ENCODE assay signal across 13 cellular contexts in the genomic region with DNA sequence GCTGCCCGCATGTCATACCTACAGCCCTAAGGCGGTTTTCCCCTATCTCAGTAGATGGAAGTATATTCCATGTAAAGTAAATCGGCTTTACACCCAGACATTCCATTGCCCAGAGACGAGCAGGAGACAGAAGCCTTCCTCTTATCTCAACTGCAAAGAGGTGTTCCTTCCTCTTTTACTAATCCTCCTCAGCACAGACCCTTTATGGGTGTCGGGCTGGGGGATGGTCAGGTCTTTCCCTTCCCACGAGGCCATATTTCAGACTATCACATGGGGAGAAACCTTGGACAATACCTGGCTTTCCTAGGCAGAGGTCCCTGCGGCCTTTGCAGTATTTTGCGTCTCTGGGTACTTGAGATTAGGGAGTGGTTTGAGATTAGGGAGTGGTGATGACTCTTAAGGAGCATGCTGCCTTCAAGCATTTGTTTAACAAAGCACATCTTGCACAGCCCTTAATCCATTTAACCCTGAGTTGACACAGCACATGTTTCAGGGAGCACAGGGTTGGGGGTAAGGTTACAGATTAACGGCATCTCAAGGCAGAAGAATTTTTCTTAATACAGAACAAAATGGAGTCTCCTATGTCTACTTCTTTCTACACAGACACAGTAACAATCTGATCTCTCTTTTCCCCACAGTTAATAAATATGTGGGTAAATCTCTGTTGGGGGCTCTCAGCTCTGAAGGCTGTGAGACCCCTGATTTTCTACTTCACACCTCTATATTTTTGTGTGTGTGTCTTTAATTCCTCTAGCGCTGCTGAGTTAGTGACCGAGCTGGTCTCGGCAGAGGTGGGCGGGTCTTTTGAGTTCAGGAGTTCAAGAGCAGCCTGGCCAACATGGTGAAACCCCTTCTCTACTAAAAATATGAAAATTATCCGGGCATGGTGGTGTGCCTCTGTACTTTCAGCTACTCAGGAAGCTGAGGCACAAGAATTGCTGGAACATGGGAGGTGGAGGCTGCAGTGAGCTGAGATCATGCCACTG. TPM values are rescaled to one million over a fixed set of nuclear protein-coding genes. Genes with fewer than 3 reads are reported as not detected.
"Had no signal": no experiment of that assay in that cellular context is flagged by ENCODE, and none has a peak within 500 bp of the region (broad histone marks: within the 10 kb centered on the region; RNA-seq: fewer than 3 reads in every experiment).

No MANE protein-coding gene starts in this region.

RNA-seq across cellular contexts. Expression of gene MROH7, which starts 4.8 kb away (rescaled TPM):
- total RNA-seq: glomerular endothelial cell had no signal

RNA-seq across cellular contexts. Expression of gene FAM151A, which starts 13.4 kb away (rescaled TPM):
- total RNA-seq: activated CD4-positive, alpha-beta memory T cell treated with anti-CD3 and anti-CD28 coated beads, Interleukin-2, amount 10 ng/mL, durations not matched to agents 7 days and 5 days; activated CD4-positive, alpha-beta T cell treated with anti-CD3 and anti-CD28 coated beads, Interleukin-2, amount 10 ng/mL, durations not matched to agents 7 days and 5 days; activated naive CD4-positive, alpha-beta T cell treated with anti-CD3 and anti-CD28 coated beads, Interleukin-2, amount 50 U/mL, for 72 hours; activated naive CD8-positive, alpha-beta T cell treated with anti-CD3 and anti-CD28 coated beads, Interleukin-2, amount 10 ng/mL, durations not matched to agents 7 days and 5 days; activated T-cell treated with anti-CD3 and anti-CD28 coated beads, Interleukin-2, amount 50 U/mL, for 72 hours; ascending aorta; dermis microvascular lymphatic vessel endothelial cell; endothelial cell of umbilical vein; fibroblast of lung; fibroblast of villous mesenchyme; gastroesophageal sphincter; glomerular endothelial cell; T-helper 17 cell had no signal
- polyA plus RNA-seq: endothelial cell of umbilical vein, fibroblast of lung had no signal
